Comparison of ENCODE assay signal across 9 cellular contexts in the genomic region with DNA sequence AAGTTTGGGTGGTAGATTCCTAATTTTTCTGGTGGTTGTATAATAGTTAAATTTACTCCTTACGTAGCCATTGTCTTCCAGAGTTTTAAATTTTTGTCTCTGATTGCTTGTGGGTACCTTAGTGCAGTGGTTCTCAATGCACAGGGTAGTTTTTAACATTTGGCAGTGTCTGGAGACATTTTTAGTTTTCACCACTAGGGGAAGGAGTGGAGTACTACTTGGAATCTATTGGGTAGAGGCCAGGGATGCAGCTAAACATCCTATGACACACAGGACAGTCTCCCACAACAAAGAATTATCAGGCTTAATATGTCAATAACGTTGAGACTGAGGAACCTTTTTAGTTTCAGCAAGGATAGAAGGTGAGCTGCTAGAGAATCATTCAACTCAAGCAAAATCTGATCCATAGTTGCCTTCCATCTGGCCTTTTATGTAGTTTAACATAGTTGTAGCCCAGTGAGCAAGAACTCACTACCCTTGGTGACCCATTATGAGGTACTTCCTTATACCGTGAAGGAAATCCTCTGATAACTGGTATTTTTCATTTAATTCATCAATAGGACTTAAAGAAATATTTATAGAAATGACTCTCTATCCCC. TPM values are rescaled to one million over a fixed set of nuclear protein-coding genes. Genes with fewer than 3 reads are reported as not detected.
DNase-seq lines count a peak whose midpoint lies in the region; ATAC-seq, FAIRE-seq and TF ChIP-seq lines count a peak whose summit lies in the region.
"Had no signal": no experiment of that assay in that cellular context is flagged by ENCODE, and none has a peak within 500 bp of the region (broad histone marks: within the 10 kb centered on the region; RNA-seq: fewer than 3 reads in every experiment).

No MANE protein-coding gene starts in this region.

- no peak overlapping the region for H3K4me3 ChIP-seq in A673 (ENCODE audit: low read depth, low read length, poor library complexity, severe bottlenecking)
- no peak overlapping the region for H3K4me3 ChIP-seq in gastroesophageal sphincter

- ATAC-seq in HG03039 (IDR thresholded peaks at IDR 0.05; ENCODE audit: unreplicated experiment) (peak; percentile 82), gastroesophageal sphincter (no peak)

- TF ChIP-seq EP300 in gastroesophageal sphincter (IDR thresholded peaks at IDR 0.05) = no peak

- 72 to 85% methylated on average over 2 to 3 of the region's 3 CpGs for whole genome bisulfite sequencing in gastroesophageal sphincter (ENCODE audit: low coverage in 1 of 2), 2 donors

- H3K27ac ChIP-seq in A673 (ENCODE audit: low read depth, low read length, poor library complexity, severe bottlenecking) (no peak overlapping the region), RWPE1 (no peak overlapping the region), gastroesophageal sphincter (no peak overlapping the region)

- CTCF ChIA-PET in A673 (lab: Charles Lee) = no interaction called here
- CTCF ChIA-PET in RWPE1 (lab: Yijun Ruan, JAX) = interaction anchor here (0.6 to 1.0 kb wide), 2 partner anchors 32 to 142 kb away, joined by 4 read pairs; no protein-coding TSS in a partner anchor

- TF ChIP-seq CTCF in A673 (conservative IDR thresholded peaks at IDR 0.05; ENCODE audit: low read depth, low read length) (peak; percentile 69), GM10266 (IDR thresholded peaks at IDR 0.05; ENCODE audit: control insufficient read depth, insufficient read depth, low read depth, missing control alignments) (peak; percentile 32), RWPE1 (conservative IDR thresholded peaks at IDR 0.05; ENCODE audit: low read depth) (peak; percentile 36), gastroesophageal sphincter (IDR thresholded peaks at IDR 0.05) (peak; percentile 4 to 44 (median 24))

- POLR2A ChIA-PET in A673 (lab: Charles Lee; ENCODE audit: low non-redundant PET) (interaction anchor here (0.6 kb wide), 1 partner anchor 52 kb away, joined by 3 read pairs; no protein-coding TSS in a partner anchor), RWPE1 (lab: Yijun Ruan, JAX; ENCODE audit: low non-redundant PET) (no interaction called here)

- no peak for FAIRE-seq in urothelium cell line (lab: Jason Lieb, UNC)

- no TSS peak for BruUV-seq in A673 (replicated peaks; lab: Mats Ljungman, UMichigan)

- no peaks in the 10 kb centered on the region for H3K9me3 ChIP-seq in A673 (ENCODE audit: low read depth, low read length, poor library complexity, severe bottlenecking)
- no peaks in the 10 kb centered on the region for H3K9me3 ChIP-seq in gastroesophageal sphincter

- H3K4me1 ChIP-seq in A673 (ENCODE audit: insufficient read depth, low read length, poor library complexity, severe bottlenecking) = no peaks in the 10 kb centered on the region
- H3K4me1 ChIP-seq in gastroesophageal sphincter = no peaks in the 10 kb centered on the region

- H3K36me3 ChIP-seq in A673 (ENCODE audit: insufficient read depth, low read length, poor library complexity, severe bottlenecking) = no peaks in the 10 kb centered on the region
- peaks cover 0 to 31% of the 10 kb centered on the region in 2 donors for H3K36me3 ChIP-seq in gastroesophageal sphincter

- intact Hi-C loops in A673 (cut with micrococcal nuclease; ENCODE audit: unreplicated experiment) = no loop called here

- DNase-seq in A673 (ENCODE audit: low spot score) (peak; percentile 70), GM10266 (ENCODE audit: extremely low spot score) (no peak), RWPE1 (ENCODE audit: low spot score) (peak; percentile 30), urothelium cell line (ENCODE audit: low spot score) (peak; percentile 36), ureter (ENCODE audit: low spot score) (no peak)
- DNase-seq in stimulated activated CD4-positive, alpha-beta T cell treated with anti-CD3 and anti-CD28 coated beads, Interleukin-2, amount 100 ng/mL, for 48 hours = no peak
- DNase-seq: left cardiac atrium had no signal

- TF ChIP-seq POLR2A in gastroesophageal sphincter (IDR thresholded peaks at IDR 0.05) = no peak

- H3K27me3 ChIP-seq in A673 (replicated peaks; ENCODE audit: insufficient read depth, low read depth, low read length, poor library complexity) (no peaks in the 10 kb centered on the region), gastroesophageal sphincter (no peaks in the 10 kb centered on the region)

RNA-seq across cellular contexts. Expression of a gene that starts 8.6 kb away (rescaled TPM):
- total RNA-seq in A673 (2021) (not detected in 2 replicates), gastroesophageal sphincter (under 1 TPM in 1 of 4 donors, not detected in 3; 0.74 TPM), ureter (not detected)
- total RNA-seq: left cardiac atrium had no signal

RNA-seq across cellular contexts. Expression of a gene that starts 25.7 kb away (rescaled TPM):
- total RNA-seq in A673 (2021) = 6.5 and 9.8 TPM in 2 replicates
- total RNA-seq in gastroesophageal sphincter = 1 to 10 TPM; 5.2 to 9.6 (median 7.5) TPM
- 7.5 TPM for total RNA-seq in ureter

RNA-seq across cellular contexts. Expression of a gene that starts 25.9 kb away (rescaled TPM):
- total RNA-seq in A673 (2021) = 12.3 and 15.6 TPM in 2 replicates
- total RNA-seq in gastroesophageal sphincter = 10 to 100 TPM in 2 of 4 donors, 1 to 10 TPM in 2; 4.7 to 12.8 (median 9.2) TPM
- total RNA-seq in ureter = 22.7 TPM

RNA-seq across cellular contexts. Expression of a gene that starts 57.1 kb away (rescaled TPM):
- total RNA-seq in A673 (2021) (18.4 TPM in 2 replicates), gastroesophageal sphincter (10 to 100 TPM; 10.8 to 22.5 (median 15.3) TPM), ureter (8.9 TPM)

Comparison
In these comparisons a context has a peak if more than half of its experiments do, and no peak if none do; other contexts are left out.
1. DNase-seq: peak in A673 (single experiment), RWPE1 (single experiment) and urothelium cell line (single experiment); none in GM10266 (single experiment), ureter (single experiment) and stimulated activated CD4-positive, alpha-beta T cell treated with anti-CD3 and anti-CD28 coated beads, Interleukin-2, amount 100 ng/mL, for 48 hours (0 of 2).
2. Peak in every context shown above with its lines, with median percentiles within 50 percentile points of each other: CTCF ChIP-seq.